ENCODE assay signal across 8 cellular contexts in the genomic region with DNA sequence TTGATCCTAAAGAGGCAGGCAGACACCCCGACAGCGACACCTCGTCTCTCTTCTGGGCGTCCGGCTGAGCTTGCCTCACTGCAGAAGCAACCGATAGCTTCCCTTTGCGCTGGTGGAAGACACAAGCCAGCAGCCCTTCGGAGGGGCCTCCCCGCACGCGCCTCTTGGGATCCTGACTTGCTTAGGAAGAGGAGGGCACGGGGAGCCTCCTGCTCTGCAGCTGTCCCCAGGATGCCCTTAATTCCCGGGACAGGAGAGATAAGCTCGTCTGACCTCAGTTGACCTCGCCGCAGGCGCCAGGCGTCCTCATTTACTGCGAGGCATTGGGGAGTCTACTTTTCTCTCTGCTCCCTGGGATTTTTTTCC.
DNase-seq lines count a peak whose midpoint lies in the region; ATAC-seq and TF ChIP-seq lines count a peak whose summit lies in the region.

No MANE protein-coding gene starts in this region.

- no peaks in the 10 kb centered on the region for H4K20me1 ChIP-seq in KMS-11 (ENCODE audit: insufficient read depth)
- no peaks in the 10 kb centered on the region for H4K20me1 ChIP-seq in osteoblast (ENCODE audit: insufficient read depth, low read length)

- peak overlapping the region; percentile 92 for H2AFZ ChIP-seq in KMS-11 (ENCODE audit: low read depth)
- H2AFZ ChIP-seq in osteoblast (ENCODE audit: low read length) = peak overlapping the region; percentile 98

- H3K36me3 ChIP-seq in KMS-11 (ENCODE audit: insufficient read depth) (no peaks in the 10 kb centered on the region), osteoblast (ENCODE audit: insufficient read depth, low read length) (no peaks in the 10 kb centered on the region)

- no peaks in the 10 kb centered on the region for H3K36me3 Mint-ChIP-seq in activated T-cell treated with anti-CD3 and anti-CD28 coated beads, Interleukin-2, amount 50 U/mL, for 4 hours (ENCODE audit: insufficient read depth)

- H3K27me3 ChIP-seq in KMS-11 (ENCODE audit: insufficient read depth, low read depth) = no peaks in the 10 kb centered on the region
- H3K27me3 ChIP-seq in osteoblast (ENCODE audit: insufficient read depth, low read length) = no peaks in the 10 kb centered on the region

- H3K4me1 Mint-ChIP-seq in activated T-cell treated with anti-CD3 and anti-CD28 coated beads, Interleukin-2, amount 50 U/mL, for 4 hours (ENCODE audit: low read depth) = peaks cover 21% of the 10 kb centered on the region

- H3K9ac ChIP-seq in KMS-11 = peak overlapping the region; percentile 50; the same call in 1 of the 2 replicates

- H3K9me3 ChIP-seq in osteoblast (ENCODE audit: low read depth, low read length) = no peaks in the 10 kb centered on the region

- H3K9me3 Mint-ChIP-seq in activated T-cell treated with anti-CD3 and anti-CD28 coated beads, Interleukin-2, amount 50 U/mL, for 4 hours = no peaks in the 10 kb centered on the region

- H3K79me2 ChIP-seq in KMS-11 (ENCODE audit: insufficient read depth, low read depth) = no peaks in the 10 kb centered on the region
- no peaks in the 10 kb centered on the region for H3K79me2 ChIP-seq in osteoblast (ENCODE audit: insufficient read depth, low read length)

- no peak for TF ChIP-seq CTCF in KMS-11 (conservative IDR thresholded peaks at IDR 0.05; ENCODE audit: low read depth, low read length)
- TF ChIP-seq CTCF in osteoblast (IDR thresholded peaks at IDR 0.05; ENCODE audit: extremely low read depth, low read depth, low read length) = no peak

- H3K4me1 ChIP-seq in KMS-11 (ENCODE audit: low read depth, poor library complexity, severe bottlenecking) = peaks cover 7% of the 10 kb centered on the region
- peaks cover 11% of the 10 kb centered on the region for H3K4me1 ChIP-seq in osteoblast (ENCODE audit: insufficient read depth, low read length)

- H3K4me3 ChIP-seq in KMS-11 (IDR thresholded peaks at IDR 0.05; ENCODE audit: insufficient read depth, low read depth, low read length) = no peak overlapping the region
- peak overlapping the region; percentile 85 for H3K4me3 ChIP-seq in osteoblast (ENCODE audit: insufficient read depth, low read length)

- H3K4me2 ChIP-seq in KMS-11 (peak overlapping the region; percentile 92), osteoblast (ENCODE audit: insufficient read depth, low read length) (peak overlapping the region; percentile 95)

- ATAC-seq in activated T-cell treated with anti-CD3 and anti-CD28 coated beads, Interleukin-2, amount 50 U/mL, for 4 hours = peak; percentile 14 to 19

- peak overlapping the region; percentile 80 for H3K4me3 Mint-ChIP-seq in activated T-cell treated with anti-CD3 and anti-CD28 coated beads, Interleukin-2, amount 50 U/mL, for 4 hours

- H3K27ac ChIP-seq in KMS-11 = no peak overlapping the region
- peak overlapping the region; percentile 94 for H3K27ac ChIP-seq in osteoblast (ENCODE audit: low read depth, low read length)

- H3K27me3 Mint-ChIP-seq in activated T-cell treated with anti-CD3 and anti-CD28 coated beads, Interleukin-2, amount 50 U/mL, for 4 hours (ENCODE audit: low read depth) = no peaks in the 10 kb centered on the region

- peak; percentile 44 for DNase-seq in activated CD4-positive, alpha-beta T cell treated with anti-CD3 and anti-CD28 coated beads for 48 hours
- DNase-seq in activated CD4-positive, alpha-beta T cell treated with anti-CD3 and anti-CD28 coated beads for 4 hours = no peak
- DNase-seq in activated T-cell treated with anti-CD3 and anti-CD28 coated beads, Interleukin-2, amount 50 U/mL, for 4 hours = peak; percentile 24
- DNase-seq in germinal center (ENCODE audit: low spot score) = peak; percentile 24
- DNase-seq in osteoblast (ENCODE audit: insufficient read length, low spot score, missing footprints) = peak; percentile 90
- DNase-seq in glomerular visceral epithelial cell (ENCODE audit: extremely low spot score) = no peak
- no peak for DNase-seq in SW 1271 (lab: John Stamatoyannopoulos, UW)

Comparison
In these comparisons a context has a peak if more than half of its experiments do, and no peak if none do; other contexts are left out.
1. DNase-seq: peak in activated CD4-positive, alpha-beta T cell treated with anti-CD3 and anti-CD28 coated beads for 48 hours (single experiment), activated T-cell treated with anti-CD3 and anti-CD28 coated beads, Interleukin-2, amount 50 U/mL, for 4 hours (single experiment), germinal center (single experiment) and osteoblast (single experiment); none in activated CD4-positive, alpha-beta T cell treated with anti-CD3 and anti-CD28 coated beads for 4 hours (0 of 2), glomerular visceral epithelial cell (single experiment) and SW 1271 (0 of 2).